9 cellular contexts compared by ENCODE assay signal in genomic region chr20:17504326-17504897, GRCh38. TPM values are rescaled to one million over a fixed set of nuclear protein-coding genes. Genes with fewer than 3 reads are reported as not detected.
A peak's percentile ranks its signal among the peaks of the same experiment; 100 is the strongest.
DNase-seq lines count a peak whose midpoint lies in the region; ATAC-seq and TF ChIP-seq lines count a peak whose summit lies in the region.
"Had no signal": no experiment of that assay in that cellular context is flagged by ENCODE, and none has a peak within 500 bp of the region (broad histone marks: within the 10 kb centered on the region; RNA-seq: fewer than 3 reads in every experiment).

No MANE protein-coding gene starts in this region.

- WGBS in upper lobe of left lung, 2 donors: 22 to 37% methylated on average over 13 to 17 of the region's 17 CpGs

- peak; percentile 56 for DNase-seq in DMS53 (lab: John Stamatoyannopoulos, UW)
- no peak for DNase-seq in DMS53 treated with DMSO at 0.1 percent for 48 hours (lab: John Stamatoyannopoulos, UW; ENCODE audit: unreplicated experiment)
- peak; percentile 37 for DNase-seq in iPS-NIHi11 (ENCODE audit: low spot score)
- DNase-seq in upper lobe of left lung: peak in 1 of 2 donors; percentile 63
- no peak for DNase-seq in putamen (ENCODE audit: low spot score)

- H3K27me3 ChIP-seq in upper lobe of left lung: no peaks in the 10 kb centered on the region

- TF ChIP-seq EP300 in upper lobe of left lung (IDR thresholded peaks at IDR 0.05): no peak

- peaks cover 14% of the 10 kb centered on the region for H3K4me1 Mint-ChIP-seq in activated T-helper 17 cell treated with anti-CD3 and anti-CD28 coated beads, Interleukin-2, amount 50 U/mL, for 72 hours

- ATAC-seq in HG03064 (IDR thresholded peaks at IDR 0.05; ENCODE audit: low read depth, unreplicated experiment) (peak; percentile 24), upper lobe of left lung (ENCODE audit: low FRiP score in 2 of 2) (peak; percentile 2 to 29), HG02610 (IDR thresholded peaks at IDR 0.05; ENCODE audit: unreplicated experiment) (no peak)
- ATAC-seq in activated T-helper 17 cell treated with anti-CD3 and anti-CD28 coated beads, Interleukin-2, amount 50 U/mL, for 72 hours (replicated peaks): peak; percentile 1

- peak overlapping the region in 3 of 4 donors; percentile 46 to 57 (median 56) for H3K4me3 ChIP-seq in upper lobe of left lung

- peak overlapping the region; percentile 83 for H3K4me3 Mint-ChIP-seq in activated T-helper 17 cell treated with anti-CD3 and anti-CD28 coated beads, Interleukin-2, amount 50 U/mL, for 72 hours

- H3K27ac ChIP-seq in upper lobe of left lung: peak overlapping the region in 1 of 4 donors; percentile 77
- H3K27ac ChIP-seq: 22Rv1 had no signal

- peaks cover 10 to 14% (median 13%) of the 10 kb centered on the region in 4 donors for H3K4me1 ChIP-seq in upper lobe of left lung

- no peaks in the 10 kb centered on the region for H3K9me3 Mint-ChIP-seq in activated T-helper 17 cell treated with anti-CD3 and anti-CD28 coated beads, Interleukin-2, amount 50 U/mL, for 72 hours

- no peaks in the 10 kb centered on the region for H3K36me3 ChIP-seq in upper lobe of left lung

- H3K9me3 ChIP-seq in upper lobe of left lung: no peaks in the 10 kb centered on the region

- H3K36me3 Mint-ChIP-seq in activated T-helper 17 cell treated with anti-CD3 and anti-CD28 coated beads, Interleukin-2, amount 50 U/mL, for 72 hours (ENCODE audit: low read depth): no peaks in the 10 kb centered on the region

- no peak for TF ChIP-seq CTCF in upper lobe of left lung (IDR thresholded peaks at IDR 0.05)

- no peak for TF ChIP-seq POLR2A in upper lobe of left lung (IDR thresholded peaks at IDR 0.05)

- H3K27ac Mint-ChIP-seq in activated T-helper 17 cell treated with anti-CD3 and anti-CD28 coated beads, Interleukin-2, amount 50 U/mL, for 72 hours: peak overlapping the region; percentile 85

- no peaks in the 10 kb centered on the region for H3K27me3 Mint-ChIP-seq in activated T-helper 17 cell treated with anti-CD3 and anti-CD28 coated beads, Interleukin-2, amount 50 U/mL, for 72 hours

RNA-seq across cellular contexts. Expression of gene BFSP1, which starts 26.8 kb away (rescaled TPM):
- under 1 TPM; 0.48 to 0.58 TPM for total RNA-seq in activated T-helper 17 cell treated with anti-CD3 and anti-CD28 coated beads, Interleukin-2, amount 50 U/mL, for 72 hours
- 1 to 10 TPM in 4 of 6 donors, under 1 TPM in 1, not detected in 1; 0.97 to 5.2 (median 2.9) TPM for total RNA-seq in upper lobe of left lung

Comparison
In these comparisons a context has a peak if more than half of its experiments do, and no peak if none do; other contexts are left out.
1. DNase-seq: peak in DMS53 (single experiment) and iPS-NIHi11 (single experiment); none in DMS53 treated with DMSO at 0.1 percent for 48 hours (single experiment) and putamen (single experiment).